9 cellular contexts compared by ENCODE assay signal in the genomic region with DNA sequence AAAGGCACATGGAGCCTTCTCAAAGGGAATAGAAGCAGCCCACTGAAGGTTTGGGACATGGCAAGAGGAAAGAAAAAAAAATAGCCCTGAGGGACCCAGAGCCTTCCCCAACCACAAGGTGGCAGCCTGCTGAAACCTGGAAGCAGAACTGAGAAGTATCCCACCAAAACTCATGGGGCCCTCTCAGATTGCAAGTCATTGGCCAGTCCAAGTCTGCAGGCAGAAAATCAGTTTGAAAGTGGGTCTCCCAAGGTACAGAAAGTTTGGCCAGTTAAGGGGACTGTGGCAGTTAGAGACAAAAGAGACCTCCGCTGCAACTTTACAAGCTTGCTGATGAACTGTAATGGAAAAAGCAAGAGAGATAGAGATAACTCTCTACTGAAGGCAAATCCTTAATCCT.
DNase-seq lines count a peak whose midpoint lies in the region; ATAC-seq and TF ChIP-seq lines count a peak whose summit lies in the region.
"Had no signal": no experiment of that assay in that cellular context is flagged by ENCODE, and none has a peak within 500 bp of the region (broad histone marks: within the 10 kb centered on the region; RNA-seq: fewer than 3 reads in every experiment).

No MANE protein-coding gene starts in this region.

- CTCF ChIA-PET in Panc1 (lab: Charles Lee) = no interaction called here

- TF ChIP-seq CTCF in AG09319 (IDR thresholded peaks at IDR 0.05; ENCODE audit: low read depth, low read length) (peak; percentile 56), Panc1 (IDR thresholded peaks at IDR 0.05) (peak; percentile 75), right atrium auricular region (IDR thresholded peaks at IDR 0.05) (peak; percentile 35 to 63)

- peaks cover 5% of the 10 kb centered on the region for H3K36me3 Mint-ChIP-seq in activated T-helper 17 cell treated with anti-CD3 and anti-CD28 coated beads, Interleukin-2, amount 50 U/mL, for 72 hours (ENCODE audit: low read depth)

- ATAC-seq in GM18868 (IDR thresholded peaks at IDR 0.05; ENCODE audit: unreplicated experiment) (peak; percentile 98), HG03097 (IDR thresholded peaks at IDR 0.05; ENCODE audit: low FRiP score, unreplicated experiment) (peak; percentile 78), Panc1 (no peak)
- ATAC-seq in activated T-helper 17 cell treated with anti-CD3 and anti-CD28 coated beads, Interleukin-2, amount 50 U/mL, for 72 hours (replicated peaks) = peak; percentile 43

- no peaks in the 10 kb centered on the region for H3K27me3 ChIP-seq in Panc1 (ENCODE audit: control insufficient read depth, insufficient read depth, low read length)
- H3K27me3 ChIP-seq in right atrium auricular region = no peaks in the 10 kb centered on the region

- DNase-seq in AG09319 (ENCODE audit: extremely low read depth, low read depth) (no peak), Panc1 (ENCODE audit: low read depth, low spot score) (peak; percentile 22), right atrium auricular region (ENCODE audit: low spot score) (no peak), occipital lobe (lab: John Stamatoyannopoulos, UW) (no peak)
- peak; percentile 12 to 35 for DNase-seq in stimulated activated CD4-positive, alpha-beta T cell treated with anti-CD3 and anti-CD28 coated beads, Interleukin-4, amount 100 ng/mL, for 4 hours

- POLR2A ChIA-PET in Panc1 (lab: Charles Lee) = no interaction called here

- H3K4me3 ChIP-seq in Panc1 (ENCODE audit: low read depth in 2 of 2, low read length in 2 of 2) = no peak overlapping the region
- H3K4me3 ChIP-seq in right atrium auricular region = no peak overlapping the region
- H3K4me3 ChIP-seq: skin epidermis had no signal

- peaks cover 7% of the 10 kb centered on the region for H3K4me1 Mint-ChIP-seq in activated T-helper 17 cell treated with anti-CD3 and anti-CD28 coated beads, Interleukin-2, amount 50 U/mL, for 72 hours

- no peaks in the 10 kb centered on the region for H3K9me3 Mint-ChIP-seq in activated T-helper 17 cell treated with anti-CD3 and anti-CD28 coated beads, Interleukin-2, amount 50 U/mL, for 72 hours

- H3K36me3 ChIP-seq in Panc1 (ENCODE audit: control insufficient read depth, insufficient read depth, low read length) = no peaks in the 10 kb centered on the region
- no peaks in the 10 kb centered on the region for H3K36me3 ChIP-seq in right atrium auricular region

- BruUV-seq in Panc1 (replicated peaks; lab: Mats Ljungman, UMichigan) = no TSS peak

- H3K4me1 ChIP-seq in Panc1 (ENCODE audit: control insufficient read depth, insufficient read depth, low read length) (no peaks in the 10 kb centered on the region), right atrium auricular region (no peaks in the 10 kb centered on the region)

- H3K27ac Mint-ChIP-seq in activated T-helper 17 cell treated with anti-CD3 and anti-CD28 coated beads, Interleukin-2, amount 50 U/mL, for 72 hours = no peak overlapping the region

- H3K4me3 Mint-ChIP-seq in activated T-helper 17 cell treated with anti-CD3 and anti-CD28 coated beads, Interleukin-2, amount 50 U/mL, for 72 hours = no peak overlapping the region

- H3K27ac ChIP-seq in Panc1 (ENCODE audit: low read length) (no peak overlapping the region), right atrium auricular region (no peak overlapping the region)
- H3K27ac ChIP-seq: skin epidermis had no signal

- H3K9me3 ChIP-seq in Panc1 (ENCODE audit: control insufficient read depth, insufficient read depth, low read depth, low read length) = no peaks in the 10 kb centered on the region
- no peaks in the 10 kb centered on the region for H3K9me3 ChIP-seq in right atrium auricular region

- no peaks in the 10 kb centered on the region for H3K27me3 Mint-ChIP-seq in activated T-helper 17 cell treated with anti-CD3 and anti-CD28 coated beads, Interleukin-2, amount 50 U/mL, for 72 hours

- in situ Hi-C loops in Panc1 (cut with HindIII; ENCODE audit: low pct_unique_long_range_greater_than_20kb, low sequenced_read_pairs) = no loop called here

- intact Hi-C loops in Panc1 (cut with micrococcal nuclease; ENCODE audit: unreplicated experiment) = loop anchor here (10.0 kb wide), 1 partner anchor 298 kb away; no protein-coding TSS in a partner anchor

Comparison
In these comparisons a context has a peak if more than half of its experiments do, and no peak if none do; other contexts are left out.
1. DNase-seq: peak in Panc1 (single experiment) and stimulated activated CD4-positive, alpha-beta T cell treated with anti-CD3 and anti-CD28 coated beads, Interleukin-4, amount 100 ng/mL, for 4 hours (2 of 2); none in AG09319 (single experiment), right atrium auricular region (single experiment) and occipital lobe (single experiment).
2. Peak in every context shown above with its lines, with median percentiles within 50 percentile points of each other: CTCF ChIP-seq.